Comparison of ENCODE assay signal across 8 cellular contexts in the genomic region with DNA sequence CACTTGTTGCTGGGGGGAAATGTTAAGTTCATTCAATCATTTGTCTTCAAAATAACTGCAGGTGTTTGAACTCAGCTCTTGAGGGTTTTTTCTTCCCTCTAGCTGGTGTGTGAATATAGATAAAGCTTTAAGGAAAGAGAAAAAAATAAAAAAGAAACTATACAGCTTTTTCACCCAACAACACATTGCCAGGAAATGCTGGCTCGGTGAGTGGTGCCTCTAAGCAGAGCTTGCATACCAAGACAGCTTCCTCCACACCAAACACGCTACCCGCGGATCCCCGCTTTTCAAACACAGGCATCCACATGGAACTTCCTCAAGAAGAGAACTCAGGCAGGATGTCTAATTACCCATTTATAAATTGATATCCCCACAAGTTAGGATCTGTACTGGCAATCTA.
DNase-seq lines count a peak whose midpoint lies in the region; ATAC-seq and TF ChIP-seq lines count a peak whose summit lies in the region.

No MANE protein-coding gene starts in this region.

- H3K36me3 Mint-ChIP-seq in activated T-helper 1 cell treated with anti-CD3 and anti-CD28 coated beads, Interleukin-12 subunit alpha, Interleukin-12 subunit beta, Interleukin-2, Interleukin-4 antibody, amounts not matched to agents 30 ng/mL and 10 ng/mL and 1 ng/mL, durations not matched to agents 14 hours and 24 hours and 36 hours (ENCODE audit: low read depth): peaks cover 3% of the 10 kb centered on the region

- intact Hi-C loops in activated T-helper 1 cell treated with anti-CD3 and anti-CD28 coated beads, Interleukin-12 subunit alpha, Interleukin-12 subunit beta, Interleukin-2, Interleukin-4 antibody, amounts not matched to agents 30 ng/mL and 10 ng/mL and 1 ng/mL, durations not matched to agents 14 hours and 24 hours and 36 hours (cut with micrococcal nuclease): loop anchor here (1.0 to 2.0 kb wide), 3 partner anchors 12 to 46 kb away; no protein-coding TSS in a partner anchor

- peaks cover 55% of the 10 kb centered on the region for H3K4me1 Mint-ChIP-seq in activated T-helper 1 cell treated with anti-CD3 and anti-CD28 coated beads, Interleukin-12 subunit alpha, Interleukin-12 subunit beta, Interleukin-2, Interleukin-4 antibody, amounts not matched to agents 30 ng/mL and 10 ng/mL and 1 ng/mL, durations not matched to agents 14 hours and 24 hours and 36 hours (ENCODE audit: low read depth)

- peak overlapping the region; percentile 64 for H3K4me3 Mint-ChIP-seq in activated T-helper 1 cell treated with anti-CD3 and anti-CD28 coated beads, Interleukin-12 subunit alpha, Interleukin-12 subunit beta, Interleukin-2, Interleukin-4 antibody, amounts not matched to agents 30 ng/mL and 10 ng/mL and 1 ng/mL, durations not matched to agents 14 hours and 24 hours and 36 hours

- H3K9me3 Mint-ChIP-seq in activated T-helper 1 cell treated with anti-CD3 and anti-CD28 coated beads, Interleukin-12 subunit alpha, Interleukin-12 subunit beta, Interleukin-2, Interleukin-4 antibody, amounts not matched to agents 30 ng/mL and 10 ng/mL and 1 ng/mL, durations not matched to agents 14 hours and 24 hours and 36 hours: peaks cover 4% of the 10 kb centered on the region

- peak overlapping the region; percentile 87 for H3K27ac Mint-ChIP-seq in activated T-helper 1 cell treated with anti-CD3 and anti-CD28 coated beads, Interleukin-12 subunit alpha, Interleukin-12 subunit beta, Interleukin-2, Interleukin-4 antibody, amounts not matched to agents 30 ng/mL and 10 ng/mL and 1 ng/mL, durations not matched to agents 14 hours and 24 hours and 36 hours

- no peak for TF ChIP-seq POLR2A in erythroblast (IDR thresholded peaks at IDR 0.05; ENCODE audit: low read length)

- H3K27me3 Mint-ChIP-seq in activated T-helper 1 cell treated with anti-CD3 and anti-CD28 coated beads, Interleukin-12 subunit alpha, Interleukin-12 subunit beta, Interleukin-2, Interleukin-4 antibody, amounts not matched to agents 30 ng/mL and 10 ng/mL and 1 ng/mL, durations not matched to agents 14 hours and 24 hours and 36 hours (ENCODE audit: insufficient read depth): no peaks in the 10 kb centered on the region

- ATAC-seq in GM19372 (IDR thresholded peaks at IDR 0.05; ENCODE audit: low read depth, unreplicated experiment) (peak; percentile 60), HG03196 (IDR thresholded peaks at IDR 0.05; ENCODE audit: unreplicated experiment) (peak; percentile 50)

- DNase-seq in activated T-helper 1 cell treated with anti-CD3 and anti-CD28 coated beads, Interleukin-12 subunit alpha, Interleukin-12 subunit beta, Interleukin-2, Interleukin-4 antibody, amounts not matched to agents 30 ng/mL and 10 ng/mL and 1 ng/mL, durations not matched to agents 14 hours and 24 hours and 36 hours (ENCODE audit: low spot score): peak; percentile 44
- peak; percentile 19 for DNase-seq in stimulated activated CD4-positive, alpha-beta T cell treated with anti-CD3 and anti-CD28 coated beads, Interleukin-4, amount 100 ng/mL, for 24 hours
- DNase-seq in erythroblast (lab: John Stamatoyannopoulos, UW): no peak
- no peak for DNase-seq in GF-D8 (lab: John Stamatoyannopoulos, UW)
- no peak for DNase-seq in activated CD4-positive, CD25-positive, alpha-beta regulatory T cell treated with anti-CD3 and anti-CD28 coated beads, Interleukin-2, amount 50 U/mL, for 72 hours
- no peak for DNase-seq in cortex of kidney (lab: John Stamatoyannopoulos, UW)

Comparison
In these comparisons a context has a peak if more than half of its experiments do, and no peak if none do; other contexts are left out.
1. DNase-seq: peak in activated T-helper 1 cell treated with anti-CD3 and anti-CD28 coated beads, Interleukin-12 subunit alpha, Interleukin-12 subunit beta, Interleukin-2, Interleukin-4 antibody, amounts not matched to agents 30 ng/mL and 10 ng/mL and 1 ng/mL, durations not matched to agents 14 hours and 24 hours and 36 hours (single experiment) and stimulated activated CD4-positive, alpha-beta T cell treated with anti-CD3 and anti-CD28 coated beads, Interleukin-4, amount 100 ng/mL, for 24 hours (single experiment); none in erythroblast (0 of 2), GF-D8 (single experiment), activated CD4-positive, CD25-positive, alpha-beta regulatory T cell treated with anti-CD3 and anti-CD28 coated beads, Interleukin-2, amount 50 U/mL, for 72 hours (single experiment) and cortex of kidney (single experiment).